2 cellular contexts compared by ENCODE assay signal in the genomic region with DNA sequence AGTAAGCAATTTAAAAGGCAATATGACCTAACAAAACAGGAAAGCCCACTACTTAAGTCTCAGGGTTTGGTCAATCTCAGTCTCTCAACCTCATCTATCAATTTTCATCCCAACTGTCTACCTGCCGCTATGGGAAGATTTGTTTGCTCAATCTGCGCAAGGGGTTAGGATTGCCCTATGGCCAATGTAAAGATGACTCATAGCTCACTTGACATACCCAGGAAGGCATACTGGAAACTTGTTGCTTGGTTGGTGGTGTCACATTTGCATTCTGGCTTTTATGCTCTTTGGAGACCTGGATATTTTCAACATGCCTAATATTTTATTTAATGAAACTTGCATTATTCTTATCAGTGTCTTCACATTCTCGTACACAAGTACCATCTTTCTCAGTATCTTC.
TF ChIP-seq lines count a peak whose summit lies in the region.

No MANE protein-coding gene starts in this region.

TF ChIP-seq in HEK293, 187 proteins besides CTCF, POLR2A, EP300 and RAD21 (continued from another document):
- TF ChIP-seq ZNF561 (tag by site-specific recombination; IDR thresholded peaks at IDR 0.05; ENCODE audit: borderline replicate concordance) = no peak

TF ChIP-seq in neural cell, 6 proteins besides CTCF, POLR2A, EP300 and RAD21:
- TF ChIP-seq MXI1 (conservative IDR thresholded peaks at IDR 0.05; ENCODE audit: poor library complexity, severe bottlenecking) (no peak), POLR2AphosphoS5 (IDR thresholded peaks at IDR 0.05) (no peak)
